12 cellular contexts compared by ENCODE assay signal in the genomic region with DNA sequence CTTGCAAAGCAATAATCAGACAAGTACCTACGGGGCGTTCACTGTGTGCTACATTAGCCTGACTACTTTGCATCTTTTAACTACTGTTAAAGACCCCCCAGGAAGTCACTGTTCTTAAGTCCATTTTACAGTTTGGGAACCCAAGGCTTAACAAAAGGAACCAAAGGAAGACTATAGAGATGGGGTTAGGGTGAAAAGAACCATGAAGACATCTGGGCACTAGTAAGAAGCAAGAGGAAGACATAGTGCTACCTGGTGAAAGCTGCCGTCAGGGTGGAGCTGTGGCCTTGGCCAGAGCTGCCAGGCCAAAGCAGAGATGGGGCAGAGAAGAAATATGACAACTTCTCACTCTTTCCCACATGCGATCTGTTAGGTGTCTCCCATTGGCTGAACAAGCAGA.
DNase-seq lines count a peak whose midpoint lies in the region; ATAC-seq and TF ChIP-seq lines count a peak whose summit lies in the region.
"Had no signal": no experiment of that assay in that cellular context is flagged by ENCODE, and none has a peak within 500 bp of the region (broad histone marks: within the 10 kb centered on the region; RNA-seq: fewer than 3 reads in every experiment).

No MANE protein-coding gene starts in this region.

- H3K9ac ChIP-seq in subcutaneous abdominal adipose tissue (ENCODE audit: low read length in 5 of 5): peak overlapping the region in 1 of 5 donors; percentile 36

- DNase-seq in T-helper 2 cell treated with Interferon-gamma antibody and Interleukin-4, amounts not matched to agents 5 μg/mL and 100 μg/mL, for 36 hours (ENCODE audit: low spot score): no peak
- DNase-seq in T-helper 2 cell (no peak), T-cell (no peak), esophagus muscularis mucosa (ENCODE audit: extremely low spot score) (no peak), NCI-H2227 (lab: John Stamatoyannopoulos, UW; ENCODE audit: unreplicated experiment) (no peak)
- DNase-seq in stimulated activated CD4-positive, alpha-beta T cell treated with anti-CD3 and anti-CD28 coated beads, Interleukin-12 subunit alpha, Interleukin-12 subunit beta, amount 100 ng/mL, for 4 hours: no peak
- DNase-seq: brain microvascular endothelial cell, NCI-H1436, NCI-H82 had no signal

- peak overlapping the region; percentile 65 to 76 (median 70) for H3K27ac ChIP-seq in esophagus muscularis mucosa (replicated peaks in 1 of 4)
- H3K27ac ChIP-seq in subcutaneous abdominal adipose tissue (ENCODE audit: low read depth, low read length): peak overlapping the region; percentile 58
- H3K27ac ChIP-seq: brain microvascular endothelial cell had no signal

- H3K4me3 ChIP-seq in esophagus muscularis mucosa (no peak overlapping the region), subcutaneous abdominal adipose tissue (ENCODE audit: low read depth in 1 of 5, low read length in 5 of 5) (no peak overlapping the region)
- H3K4me3 ChIP-seq: skin epidermis had no signal

- WGBS in esophagus muscularis mucosa: 88% methylated on average over 4 of the region's 4 CpGs

- H3K4me1 ChIP-seq in esophagus muscularis mucosa: peaks cover 29 to 39% (median 37%) of the 10 kb centered on the region in 4 donors
- H3K4me1 ChIP-seq in subcutaneous abdominal adipose tissue (ENCODE audit: control insufficient read depth in 5 of 5, insufficient read depth in 5 of 5, low read length in 5 of 5): peaks cover 5 to 28% (median 25%) of the 10 kb centered on the region in 5 donors

- TF ChIP-seq POLR2A in esophagus muscularis mucosa (IDR thresholded peaks at IDR 0.05; ENCODE audit: low read depth): no peak

- H3K27me3 ChIP-seq in esophagus muscularis mucosa (no peaks in the 10 kb centered on the region), subcutaneous abdominal adipose tissue (ENCODE audit: control insufficient read depth in 5 of 5, insufficient read depth in 4 of 5, low read length in 5 of 5) (no peaks in the 10 kb centered on the region)
- H3K27me3 ChIP-seq: brain microvascular endothelial cell had no signal

- H3K9me3 ChIP-seq in esophagus muscularis mucosa: no peaks in the 10 kb centered on the region
- no peaks in the 10 kb centered on the region for H3K9me3 ChIP-seq in subcutaneous abdominal adipose tissue (ENCODE audit: control insufficient read depth in 5 of 5, low read length in 5 of 5)

- H3K27me3 Mint-ChIP-seq in T-helper 2 cell treated with Interferon-gamma antibody and Interleukin-4, amounts not matched to agents 5 μg/mL and 100 μg/mL, for 36 hours (ENCODE audit: low read depth): no peaks in the 10 kb centered on the region
- H3K27me3 Mint-ChIP-seq in T-cell: no peaks in the 10 kb centered on the region

- intact Hi-C loops in esophagus muscularis mucosa (cut with DNase I): no loop called here

- H3K9me3 Mint-ChIP-seq in T-helper 2 cell treated with Interferon-gamma antibody and Interleukin-4, amounts not matched to agents 5 μg/mL and 100 μg/mL, for 36 hours: no peaks in the 10 kb centered on the region
- H3K9me3 Mint-ChIP-seq in T-cell: no peaks in the 10 kb centered on the region

- peaks cover 59% of the 10 kb centered on the region for H3K4me1 Mint-ChIP-seq in T-helper 2 cell treated with Interferon-gamma antibody and Interleukin-4, amounts not matched to agents 5 μg/mL and 100 μg/mL, for 36 hours (ENCODE audit: low read depth)
- H3K4me1 Mint-ChIP-seq in T-cell: peaks cover 55 to 88% (median 85%) of the 10 kb centered on the region in 3 donors

- H3K36me3 Mint-ChIP-seq in T-helper 2 cell treated with Interferon-gamma antibody and Interleukin-4, amounts not matched to agents 5 μg/mL and 100 μg/mL, for 36 hours (ENCODE audit: low read depth): peaks cover 34% of the 10 kb centered on the region
- H3K36me3 Mint-ChIP-seq in T-cell: peaks cover 37% of the 10 kb centered on the region

- TF ChIP-seq EP300 in esophagus muscularis mucosa (IDR thresholded peaks at IDR 0.05): no peak

- CTCF ChIA-PET in T-cell (lab: Charles Lee): interaction anchor here in 1 of 2 donors (1.6 to 1.7 kb wide), 2 partner anchors 86 to 90 kb away, joined by 4 to 6 read pairs; partner anchors contain the start of gene ARID5B

- POLR2A ChIA-PET in T-cell (lab: Charles Lee): no interaction called here

- H3K36me3 ChIP-seq in esophagus muscularis mucosa: no peaks in the 10 kb centered on the region
- H3K36me3 ChIP-seq in subcutaneous abdominal adipose tissue (ENCODE audit: control insufficient read depth in 5 of 5, insufficient read depth in 5 of 5, low read length in 5 of 5): no peaks in the 10 kb centered on the region
- H3K36me3 ChIP-seq: brain microvascular endothelial cell had no signal

- ATAC-seq in T-cell (replicated peaks in 1 of 4): no peak
- no peak for ATAC-seq in HG03378 (IDR thresholded peaks at IDR 0.05; ENCODE audit: unreplicated experiment)

- H3K4me3 Mint-ChIP-seq in T-helper 2 cell treated with Interferon-gamma antibody and Interleukin-4, amounts not matched to agents 5 μg/mL and 100 μg/mL, for 36 hours: peak overlapping the region; percentile 49
- H3K4me3 Mint-ChIP-seq in T-cell: peak overlapping the region in 2 of 3 donors; percentile 21 to 42

- H3K27ac Mint-ChIP-seq in T-helper 2 cell treated with Interferon-gamma antibody and Interleukin-4, amounts not matched to agents 5 μg/mL and 100 μg/mL, for 36 hours: peak overlapping the region; percentile 98
- peak overlapping the region; percentile 91 to 94 for H3K27ac Mint-ChIP-seq in T-cell

- TF ChIP-seq CTCF in esophagus muscularis mucosa (IDR thresholded peaks at IDR 0.05): no peak
